1 cellular context compared by ENCODE assay signal in genomic region chr12:65200007-65200665, GRCh38.
TF ChIP-seq lines count a peak whose summit lies in the region.

No MANE protein-coding gene starts in this region.

TF ChIP-seq in IMR-90, 13 proteins besides CTCF, POLR2A, EP300 and RAD21:
- no peak for TF ChIP-seq BHLHE40 (IDR thresholded peaks at IDR 0.05; ENCODE audit: low read depth, low read length)
- TF ChIP-seq RFX5 (IDR thresholded peaks at IDR 0.05; ENCODE audit: low read depth, low read length) = no peak
- no peak for TF ChIP-seq CHD1 (IDR thresholded peaks at IDR 0.05; ENCODE audit: low read depth, low read length)
- TF ChIP-seq RCOR1 (IDR thresholded peaks at IDR 0.05; ENCODE audit: insufficient replicate concordance, low read length) = no peak
- no peak for TF ChIP-seq NFE2L2 (IDR thresholded peaks at IDR 0.05; ENCODE audit: low read depth, low read length)
- no peak for TF ChIP-seq CEBPB (IDR thresholded peaks at IDR 0.05; ENCODE audit: low read depth, low read length)
- TF ChIP-seq MAZ (IDR thresholded peaks at IDR 0.05; ENCODE audit: borderline replicate concordance, low read depth, low read length) = no peak
- no peak for TF ChIP-seq MXI1 (IDR thresholded peaks at IDR 0.05; ENCODE audit: borderline replicate concordance, low read depth, low read length)
- no peak for TF ChIP-seq SMC3 (IDR thresholded peaks at IDR 0.05; ENCODE audit: low read depth, low read length)
- no peak for TF ChIP-seq FOS (IDR thresholded peaks at IDR 0.05; ENCODE audit: low read depth, low read length)
